In genomic region chr18:79866889-79867574, GRCh38 we compare ENCODE assay signal across 16 cellular contexts.
A peak's percentile ranks its signal among the peaks of the same experiment; 100 is the strongest.
DNase-seq lines count a peak whose midpoint lies in the region; ATAC-seq and TF ChIP-seq lines count a peak whose summit lies in the region.
"Had no signal": no experiment of that assay in that cellular context is flagged by ENCODE, and none has a peak within 500 bp of the region (broad histone marks: within the 10 kb centered on the region; RNA-seq: fewer than 3 reads in every experiment).

No MANE protein-coding gene starts in this region.

- in situ Hi-C loops in brain microvascular endothelial cell (cut with HindIII; ENCODE audit: low pct_ligation_motif_present, low sequenced_read_pairs): no loop called here

- H3K27ac Mint-ChIP-seq in activated CD8-positive, alpha-beta memory T cell treated with anti-CD3 and anti-CD28 coated beads, Interleukin-2, amount 10 ng/mL, durations not matched to agents 7 days and 5 days: no peak overlapping the region
- H3K27ac Mint-ChIP-seq in osteocyte (ENCODE audit: unreplicated experiment): no peak overlapping the region
- H3K27ac Mint-ChIP-seq: CD4-positive, alpha-beta memory T cell; nephron had no signal

- H3K27ac ChIP-seq in brain microvascular endothelial cell: no peak overlapping the region
- H3K27ac ChIP-seq in RWPE1: no peak overlapping the region
- H3K27ac ChIP-seq: transverse colon had no signal

- DNase-seq in activated CD8-positive, alpha-beta memory T cell treated with anti-CD3 and anti-CD28 coated beads for 24 hours: peak; percentile 35
- DNase-seq in activated CD8-positive, alpha-beta memory T cell treated with anti-CD3 and anti-CD28 coated beads, Interleukin-2, amount 10 ng/mL, durations not matched to agents 7 days and 5 days: no peak
- DNase-seq in H7: peak; percentile 30
- DNase-seq in brain microvascular endothelial cell: peak; percentile 13
- DNase-seq in osteocyte (ENCODE audit: extremely low spot score, unreplicated experiment): peak; percentile 71
- no peak for DNase-seq in SIG-M5 (lab: John Stamatoyannopoulos, UW)
- DNase-seq in RWPE1 (ENCODE audit: low spot score): no peak
- DNase-seq: ACHN; CD4-positive, alpha-beta memory T cell; kidney glomerular epithelial cell; NCI-H524; stimulated activated naive CD4-positive, alpha-beta T cell treated with Interleukin-2 at 50 U/mL for 16 hours; T-helper 9 cell; transverse colon had no signal

- CTCF ChIA-PET in activated CD8-positive, alpha-beta memory T cell treated with anti-CD3 and anti-CD28 coated beads, Interleukin-2, amount 10 ng/mL, durations not matched to agents 7 days and 5 days (lab: Charles Lee): no interaction called here
- CTCF ChIA-PET in RWPE1 (lab: Yijun Ruan, JAX): interaction anchor here (0.6 kb wide), 1 partner anchor 11 kb away, joined by 3 read pairs; no protein-coding TSS in a partner anchor

- no peaks in the 10 kb centered on the region for H3K9me3 Mint-ChIP-seq in activated CD8-positive, alpha-beta memory T cell treated with anti-CD3 and anti-CD28 coated beads, Interleukin-2, amount 10 ng/mL, durations not matched to agents 7 days and 5 days (ENCODE audit: low read depth)
- H3K9me3 Mint-ChIP-seq in osteocyte (ENCODE audit: unreplicated experiment): no peaks in the 10 kb centered on the region

- no peaks in the 10 kb centered on the region for H3K4me1 Mint-ChIP-seq in activated CD8-positive, alpha-beta memory T cell treated with anti-CD3 and anti-CD28 coated beads, Interleukin-2, amount 10 ng/mL, durations not matched to agents 7 days and 5 days
- no peaks in the 10 kb centered on the region for H3K4me1 Mint-ChIP-seq in osteocyte (ENCODE audit: unreplicated experiment)
- H3K4me1 Mint-ChIP-seq: CD4-positive, alpha-beta memory T cell had no signal

- ATAC-seq in activated CD8-positive, alpha-beta memory T cell treated with anti-CD3 and anti-CD28 coated beads, Interleukin-2, amount 10 ng/mL, durations not matched to agents 7 days and 5 days: no peak
- ATAC-seq in GM21360 (IDR thresholded peaks at IDR 0.05; ENCODE audit: unreplicated experiment): no peak

- H3K4me3 Mint-ChIP-seq in activated CD8-positive, alpha-beta memory T cell treated with anti-CD3 and anti-CD28 coated beads, Interleukin-2, amount 10 ng/mL, durations not matched to agents 7 days and 5 days: no peak overlapping the region
- H3K4me3 Mint-ChIP-seq in osteocyte (ENCODE audit: unreplicated experiment): no peak overlapping the region
- H3K4me3 Mint-ChIP-seq: CD4-positive, alpha-beta memory T cell; nephron had no signal

- no peaks in the 10 kb centered on the region for H3K36me3 ChIP-seq in H7 (replicated peaks; ENCODE audit: control insufficient read depth, insufficient read depth, low read length)
- H3K36me3 ChIP-seq in brain microvascular endothelial cell (replicated peaks): no peaks in the 10 kb centered on the region
- H3K36me3 ChIP-seq: transverse colon had no signal

- H3K27me3 ChIP-seq in H7 (ENCODE audit: control insufficient read depth, insufficient read depth, low read length) (no peaks in the 10 kb centered on the region), brain microvascular endothelial cell (replicated peaks) (no peaks in the 10 kb centered on the region)
- H3K27me3 ChIP-seq: transverse colon had no signal

- peaks cover 2% of the 10 kb centered on the region for H3K36me3 Mint-ChIP-seq in activated CD8-positive, alpha-beta memory T cell treated with anti-CD3 and anti-CD28 coated beads, Interleukin-2, amount 10 ng/mL, durations not matched to agents 7 days and 5 days
- H3K36me3 Mint-ChIP-seq in osteocyte (ENCODE audit: unreplicated experiment): no peaks in the 10 kb centered on the region
- H3K36me3 Mint-ChIP-seq: CD4-positive, alpha-beta memory T cell had no signal

- TF ChIP-seq CTCF in brain microvascular endothelial cell (IDR thresholded peaks at IDR 0.05; ENCODE audit: low read depth, low read length, missing control alignments) (no peak), osteocyte (IDR thresholded peaks at IDR 0.05) (no peak), RWPE1 (conservative IDR thresholded peaks at IDR 0.05; ENCODE audit: low read depth) (no peak)

- H3K4me3 ChIP-seq in H7 (ENCODE audit: insufficient read depth, low read depth, low read length) (no peak overlapping the region), brain microvascular endothelial cell (ENCODE audit: low read depth, low read length) (no peak overlapping the region)
- H3K4me3 ChIP-seq: transverse colon had no signal

- no peaks in the 10 kb centered on the region for H3K27me3 Mint-ChIP-seq in activated CD8-positive, alpha-beta memory T cell treated with anti-CD3 and anti-CD28 coated beads, Interleukin-2, amount 10 ng/mL, durations not matched to agents 7 days and 5 days
- H3K27me3 Mint-ChIP-seq in osteocyte (ENCODE audit: unreplicated experiment): peaks cover 7% of the 10 kb centered on the region

- POLR2A ChIA-PET in RWPE1 (lab: Yijun Ruan, JAX; ENCODE audit: low non-redundant PET): no interaction called here

Comparison
In these comparisons a context has a peak if more than half of its experiments do, and no peak if none do; other contexts are left out.
1. DNase-seq: peak in activated CD8-positive, alpha-beta memory T cell treated with anti-CD3 and anti-CD28 coated beads for 24 hours (single experiment), H7 (single experiment), brain microvascular endothelial cell (single experiment) and osteocyte (single experiment); none in activated CD8-positive, alpha-beta memory T cell treated with anti-CD3 and anti-CD28 coated beads, Interleukin-2, amount 10 ng/mL, durations not matched to agents 7 days and 5 days (single experiment), SIG-M5 (single experiment) and RWPE1 (single experiment).